Comparison of ENCODE assay signal across 7 cellular contexts in the genomic region with DNA sequence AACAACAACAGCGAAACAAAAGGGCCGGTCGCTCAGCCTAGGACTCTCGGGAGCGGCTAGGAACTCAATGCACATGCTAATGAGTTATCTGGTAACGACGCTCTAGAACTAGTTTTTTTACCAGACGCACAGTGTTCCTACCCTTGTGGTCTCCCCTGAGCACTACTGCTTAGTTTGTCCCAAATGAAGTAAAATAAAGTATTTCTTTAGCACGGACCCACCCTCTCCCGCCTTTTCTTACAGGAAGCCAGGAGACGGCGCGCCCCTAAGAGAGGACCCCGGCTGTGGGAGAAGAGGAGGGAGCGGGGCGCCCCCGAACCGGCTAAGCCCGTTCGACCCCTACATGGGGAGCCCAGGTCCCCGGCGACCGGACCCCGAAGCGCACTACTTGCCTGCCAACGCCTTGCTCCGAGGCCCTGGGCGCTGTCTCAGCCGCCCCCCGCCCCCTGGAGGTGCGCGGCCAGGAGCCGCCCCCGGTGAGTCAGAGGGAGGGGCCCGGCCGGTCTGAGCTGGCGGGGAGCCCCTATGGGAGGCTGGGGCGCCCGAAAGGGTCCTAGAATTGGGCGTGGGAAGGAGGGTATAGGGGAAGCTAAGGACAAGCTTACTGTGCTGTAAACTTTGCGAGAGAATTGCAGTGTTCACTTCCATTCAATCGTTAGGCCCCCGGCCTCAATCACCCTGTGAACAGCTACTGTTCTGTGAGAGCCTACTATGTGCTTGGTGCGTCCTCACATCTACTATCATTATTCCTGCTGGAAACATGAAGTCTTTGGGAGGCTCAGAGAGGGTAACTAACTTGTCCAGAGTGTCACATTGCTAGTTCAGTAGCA. TPM values are rescaled to one million over a fixed set of nuclear protein-coding genes. Genes with fewer than 3 reads are reported as not detected.
DNase-seq lines count a peak whose midpoint lies in the region; ATAC-seq, FAIRE-seq and TF ChIP-seq lines count a peak whose summit lies in the region.

No MANE protein-coding gene starts in this region.

- FAIRE-seq in pancreas (lab: Jason Lieb, UNC), result no peak
- no peak for FAIRE-seq in D721Med (lab: Jason Lieb, UNC)

- DNase-seq in activated T-cell treated with anti-CD3 and anti-CD28 coated beads, Interleukin-2, amount 50 U/mL, for 48 hours, result peak; percentile 68 to 73
- DNase-seq in fibroblast of the aortic adventitia (ENCODE audit: low read depth), result peak; percentile 50
- DNase-seq in pancreas, result peak in 4 of 6 donors; percentile 56 to 82 (median 68)
- DNase-seq in DMS 273 (lab: John Stamatoyannopoulos, UW; ENCODE audit: unreplicated experiment), result no peak
- no peak for DNase-seq in NCI-H1105 (lab: John Stamatoyannopoulos, UW)
- DNase-seq in D721Med (ENCODE audit: insufficient read length, low spot score), result no peak

- H3K36me3 ChIP-seq in pancreas, result no peaks in the 10 kb centered on the region

- H3K4me3 ChIP-seq in fibroblast of the aortic adventitia (ENCODE audit: low read depth, low read length) (peak overlapping the region; percentile 66), pancreas (peak overlapping the region; percentile 24 to 77 (median 42))

- H3K27ac ChIP-seq in pancreas, result peak overlapping the region; percentile 8 to 61 (median 22)

- H3K4me1 ChIP-seq in pancreas, result peaks cover under 1 to 5% (median 4%) of the 10 kb centered on the region in 3 donors

- TF ChIP-seq CTCF in fibroblast of the aortic adventitia (IDR thresholded peaks at IDR 0.05; ENCODE audit: insufficient read depth, low read length) (no peak), pancreas (IDR thresholded peaks at IDR 0.05) (no peak), D721Med (IDR thresholded peaks at IDR 0.05; ENCODE audit: insufficient read depth, missing control alignments) (no peak)

- no peaks in the 10 kb centered on the region for H3K27me3 ChIP-seq in pancreas

- WGBS in pancreas, 2 donors, result 4 to 6% methylated on average over 44 of the region's 44 CpGs

- intact Hi-C loops in pancreas (cut with DNase I), result no loop called here

- H3K9me3 ChIP-seq in pancreas, result no peaks in the 10 kb centered on the region

- ATAC-seq in HG02759 (IDR thresholded peaks at IDR 0.05; ENCODE audit: unreplicated experiment), result peak; percentile 19
- ATAC-seq in pancreas, result peak; percentile 57 to 74 (median 68)

RNA-seq across cellular contexts. Expression of a gene that starts 3.6 kb away (rescaled TPM):
- 131 and 144 TPM in 2 replicates for total RNA-seq in fibroblast of the aortic adventitia (ENCODE audit: low replicate concordance)
- 100 to 1,000 TPM in 1 of 6 donors, 10 to 100 TPM in 5; 10.9 to 111 (median 29.0) TPM for total RNA-seq in pancreas
- 10 to 100 TPM; 37.6 to 41.3 TPM for polyA plus RNA-seq in pancreas

RNA-seq across cellular contexts. Expression of a gene that starts 4.7 kb away (rescaled TPM):
- total RNA-seq in fibroblast of the aortic adventitia (ENCODE audit: low replicate concordance), result 0.27 TPM in 1 of 2 replicates, not detected in the other
- total RNA-seq in pancreas, result 1 to 10 TPM in 5 of 6 donors, under 1 TPM in 1; 0.70 to 9.7 (median 2.8) TPM
- 10 to 100 TPM; 21.3 to 28.1 TPM for polyA plus RNA-seq in pancreas

RNA-seq across cellular contexts. Expression of a gene that starts 59.2 kb away (rescaled TPM):
- total RNA-seq in fibroblast of the aortic adventitia (ENCODE audit: low replicate concordance) (9.0 and 19.3 TPM in 2 replicates), pancreas (10 to 100 TPM in 1 of 6 donors, 1 to 10 TPM in 5; 3.9 to 10.5 (median 6.6) TPM)
- polyA plus RNA-seq in pancreas, result 10 to 100 TPM; 21.1 to 22.9 TPM

RNA-seq across cellular contexts. Expression of a gene that starts 59.5 kb away (rescaled TPM):
- total RNA-seq in fibroblast of the aortic adventitia (ENCODE audit: low replicate concordance) (31.2 and 60.1 TPM in 2 replicates), pancreas (10 to 100 TPM; 24.9 to 48.3 (median 35.0) TPM)
- polyA plus RNA-seq in pancreas, result 10 to 100 TPM; 20.7 to 22.1 TPM

Comparison
In these comparisons a context has a peak if more than half of its experiments do, and no peak if none do; other contexts are left out.
1. DNase-seq: peak in activated T-cell treated with anti-CD3 and anti-CD28 coated beads, Interleukin-2, amount 50 U/mL, for 48 hours (2 of 2), fibroblast of the aortic adventitia (single experiment) and pancreas (4 of 6); none in DMS 273 (single experiment), NCI-H1105 (single experiment) and D721Med (single experiment).